In genomic region chr1:87329051-87329755, GRCh38 we compare ENCODE assay signal across 8 cellular contexts. TPM values are rescaled to one million over a fixed set of nuclear protein-coding genes. Genes with fewer than 3 reads are reported as not detected.
DNase-seq lines count a peak whose midpoint lies in the region; ATAC-seq and TF ChIP-seq lines count a peak whose summit lies in the region.

No MANE protein-coding gene starts in this region.

- peak overlapping the region; percentile 97 for H3K27ac Mint-ChIP-seq in natural killer cell treated with Interleukin-12 subunit alpha and Interleukin-12 subunit beta and Interleukin-15 and Interleukin-18, amount 100 ng/mL, for 72 hours

- H3K4me3 ChIP-seq in AG09309 (ENCODE audit: control insufficient read depth, low read depth, low read length): peak overlapping the region; percentile 96
- peak overlapping the region; percentile 80 for H3K4me3 ChIP-seq in PC-3 (ENCODE audit: low read length)

- H3K9ac ChIP-seq in PC-3 (ENCODE audit: low read length): peak overlapping the region; percentile 78

- H3K36me3 ChIP-seq in PC-3 (ENCODE audit: low read depth, low read length): no peaks in the 10 kb centered on the region

- H4K20me1 ChIP-seq in PC-3 (ENCODE audit: low read length): no peaks in the 10 kb centered on the region

- CTCF ChIA-PET in PC-3 (lab: Charles Lee): interaction anchor here (0.6 to 0.7 kb wide), 2 partner anchors 148 to 236 kb away, joined by 8 to 12 read pairs; no protein-coding TSS in a partner anchor

- H3K9me3 Mint-ChIP-seq in natural killer cell treated with Interleukin-12 subunit alpha and Interleukin-12 subunit beta and Interleukin-15 and Interleukin-18, amount 100 ng/mL, for 72 hours: no peaks in the 10 kb centered on the region

- TF ChIP-seq CTCF in AG09309 (IDR thresholded peaks at IDR 0.05; ENCODE audit: control insufficient read depth, insufficient read depth, low read depth, low read length, missing control alignments) (no peak), PC-3 (conservative IDR thresholded peaks at IDR 0.05; ENCODE audit: low read depth, low read length) (no peak), foreskin keratinocyte (conservative IDR thresholded peaks at IDR 0.05) (no peak)

- no peaks in the 10 kb centered on the region for H3K27me3 Mint-ChIP-seq in natural killer cell treated with Interleukin-12 subunit alpha and Interleukin-12 subunit beta and Interleukin-15 and Interleukin-18, amount 100 ng/mL, for 72 hours

- POLR2A ChIA-PET in PC-3 (lab: Charles Lee; ENCODE audit: unreplicated experiment): no interaction called here

- peaks cover 44% of the 10 kb centered on the region for H3K79me2 ChIP-seq in PC-3 (ENCODE audit: low read length)

- no peaks in the 10 kb centered on the region for H3K9me3 ChIP-seq in PC-3 (ENCODE audit: low read length)

- peaks cover 40 to 58% of the 10 kb centered on the region in 2 donors for H3K4me1 Mint-ChIP-seq in natural killer cell treated with Interleukin-12 subunit alpha and Interleukin-12 subunit beta and Interleukin-15 and Interleukin-18, amount 100 ng/mL, for 72 hours (ENCODE audit: low read depth in 2 of 2)

- no peaks in the 10 kb centered on the region for H3K9me2 ChIP-seq in PC-3 (replicated peaks; ENCODE audit: low read length)

- no peaks in the 10 kb centered on the region for H3F3A ChIP-seq in PC-3 (ENCODE audit: low read length, unreplicated experiment)

- H3K27ac ChIP-seq in PC-3 (ENCODE audit: low read length): peak overlapping the region; percentile 41
- peak overlapping the region; percentile 51 for H3K27ac ChIP-seq in foreskin keratinocyte

- H3K4me2 ChIP-seq in PC-3 (ENCODE audit: low read length): peak overlapping the region; percentile 99

- BruUV-seq in PC-3 (replicated peaks; lab: Mats Ljungman, UMichigan): no TSS peak

- H3K4me1 ChIP-seq in PC-3 (ENCODE audit: insufficient read depth, low read length): peaks cover 30% of the 10 kb centered on the region
- H3K4me1 ChIP-seq in foreskin keratinocyte: peaks cover 13% of the 10 kb centered on the region

- peak overlapping the region; percentile 58 for H2AFZ ChIP-seq in PC-3 (ENCODE audit: low read length)

- no peak for ATAC-seq in PC-3
- no peak for ATAC-seq in foreskin keratinocyte
- ATAC-seq in natural killer cell treated with Interleukin-12 subunit alpha and Interleukin-12 subunit beta and Interleukin-15 and Interleukin-18, amount 100 ng/mL, for 72 hours: peak; percentile 32 to 41

- H3K4me3 Mint-ChIP-seq in natural killer cell treated with Interleukin-12 subunit alpha and Interleukin-12 subunit beta and Interleukin-15 and Interleukin-18, amount 100 ng/mL, for 72 hours: peak overlapping the region; percentile 99

- DNase-seq in AG09309 (ENCODE audit: low read depth) (no peak), H4 (ENCODE audit: low spot score) (peak; percentile 40), PC-3 (peak; percentile 30), foreskin keratinocyte (peak; percentile 4 to 36), ureter (ENCODE audit: low spot score) (peak; percentile 61), NCI-H2107 treated with DMSO at 0.1 percent for 48 hours (lab: John Stamatoyannopoulos, UW; ENCODE audit: unreplicated experiment) (no peak)
- DNase-seq in activated naive CD4-positive, alpha-beta T cell treated with Interleukin-2 at 50 U/mL for 16 hours: peak; percentile 51
- DNase-seq in natural killer cell treated with Interleukin-12 subunit alpha and Interleukin-12 subunit beta and Interleukin-15 and Interleukin-18, amount 100 ng/mL, for 72 hours (ENCODE audit: low spot score): peak; percentile 81

- H3K27me3 ChIP-seq in PC-3 (ENCODE audit: low read length): no peaks in the 10 kb centered on the region
- H3K27me3 ChIP-seq in foreskin keratinocyte: no peaks in the 10 kb centered on the region

- peaks cover 20% of the 10 kb centered on the region for H3K36me3 Mint-ChIP-seq in natural killer cell treated with Interleukin-12 subunit alpha and Interleukin-12 subunit beta and Interleukin-15 and Interleukin-18, amount 100 ng/mL, for 72 hours

- intact Hi-C loops in PC-3 (cut with micrococcal nuclease): loop anchor here (2.0 to 10.0 kb wide), 7 partner anchors 64 to 976 kb away; no protein-coding TSS in a partner anchor

RNA-seq across cellular contexts. Expression of gene LMO4, which starts 0.5 kb away (rescaled TPM):
- total RNA-seq in H4 (2014; rRNA removed; shearing (Covaris generic)): 28.2 and 33.9 TPM in 2 replicates
- total RNA-seq in PC-3 (2014; rRNA removed) (35.7 and 41.5 TPM in 2 replicates), foreskin keratinocyte (28.7 and 35.6 TPM in 2 replicates), ureter (51.4 TPM)
- 32.5 and 37.4 TPM in 2 replicates for polyA plus RNA-seq in foreskin keratinocyte
- 10 to 100 TPM; 42.9 to 73.6 TPM for total RNA-seq in natural killer cell treated with Interleukin-12 subunit alpha and Interleukin-12 subunit beta and Interleukin-15 and Interleukin-18, amount 100 ng/mL, for 72 hours

Comparison
In these comparisons a context has a peak if more than half of its experiments do, and no peak if none do; other contexts are left out.
1. DNase-seq: peak in H4 (single experiment), PC-3 (single experiment), activated naive CD4-positive, alpha-beta T cell treated with Interleukin-2 at 50 U/mL for 16 hours (single experiment), foreskin keratinocyte (2 of 2), natural killer cell treated with Interleukin-12 subunit alpha and Interleukin-12 subunit beta and Interleukin-15 and Interleukin-18, amount 100 ng/mL, for 72 hours (single experiment) and ureter (single experiment); none in AG09309 (single experiment) and NCI-H2107 treated with DMSO at 0.1 percent for 48 hours (single experiment).
2. ATAC-seq: peak in natural killer cell treated with Interleukin-12 subunit alpha and Interleukin-12 subunit beta and Interleukin-15 and Interleukin-18, amount 100 ng/mL, for 72 hours (2 of 2); none in PC-3 (single experiment) and foreskin keratinocyte (single experiment).